In the genomic region with DNA sequence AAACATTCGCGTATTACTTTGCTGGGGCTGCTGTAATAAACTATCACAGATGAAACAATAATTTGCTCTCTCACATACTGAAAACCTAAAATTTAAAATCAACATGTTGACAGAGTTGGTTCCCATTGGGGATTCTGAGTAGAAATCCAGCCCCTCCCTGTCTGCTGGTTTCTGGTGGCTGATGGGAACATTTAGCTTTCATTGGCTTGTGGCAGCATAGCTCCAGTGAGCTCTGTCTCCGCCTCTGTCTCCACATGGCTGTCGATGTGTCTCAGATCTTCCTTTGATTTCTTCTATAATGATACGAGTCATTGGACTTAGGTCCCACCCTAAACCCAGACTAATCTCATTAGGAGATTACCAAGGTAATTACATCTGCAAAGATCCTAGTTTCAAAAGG, we compare ENCODE assay signal across 6 cellular contexts. TPM values are rescaled to one million over a fixed set of nuclear protein-coding genes. Genes with fewer than 3 reads are reported as not detected.
"Had no signal": no experiment of that assay in that cellular context is flagged by ENCODE, and none has a peak within 500 bp of the region (broad histone marks: within the 10 kb centered on the region; RNA-seq: fewer than 3 reads in every experiment).

No MANE protein-coding gene starts in this region.

RNA-seq across cellular contexts. Expression of a gene that starts 30.9 kb away (rescaled TPM):
- total RNA-seq: GM23248, H1, H4, H7, H9, HFFc6 had no signal
- polyA plus RNA-seq: GM23248, H1 had no signal
